ENCODE assay signal across 11 cellular contexts in the genomic region with DNA sequence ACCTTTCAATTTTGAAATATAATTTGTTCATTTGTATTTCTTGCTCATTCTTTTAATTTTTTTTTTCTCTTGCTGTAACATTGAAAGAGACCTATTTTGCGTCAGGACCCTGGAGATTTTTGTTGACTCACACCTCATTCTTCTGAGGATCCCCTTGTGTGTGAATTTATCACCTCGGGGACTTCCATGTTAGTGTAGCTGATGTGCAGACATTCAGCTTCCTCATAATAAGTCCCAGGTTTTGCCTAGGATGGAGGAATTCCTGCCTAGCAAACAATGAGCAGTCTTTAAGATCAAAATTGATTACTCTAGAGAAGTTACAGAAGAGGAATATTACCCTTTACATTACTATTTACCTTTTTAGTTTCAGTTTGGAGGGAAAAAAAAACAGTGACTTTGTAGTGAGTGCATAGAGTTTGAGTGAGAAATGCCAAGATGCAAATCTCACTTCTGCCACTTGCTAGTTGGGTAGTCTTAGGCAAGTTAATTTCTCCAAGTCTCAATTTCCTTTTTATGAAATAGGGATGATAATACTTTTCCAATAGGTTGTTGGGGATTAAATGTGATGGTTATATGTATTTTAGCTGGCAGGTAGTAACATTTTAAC. TPM values are rescaled to one million over a fixed set of nuclear protein-coding genes. Genes with fewer than 3 reads are reported as not detected.
DNase-seq lines count a peak whose midpoint lies in the region; ATAC-seq and TF ChIP-seq lines count a peak whose summit lies in the region.
"Had no signal": no experiment of that assay in that cellular context is flagged by ENCODE, and none has a peak within 500 bp of the region (broad histone marks: within the 10 kb centered on the region; RNA-seq: fewer than 3 reads in every experiment).

No MANE protein-coding gene starts in this region.

- POLR2A ChIA-PET in HCT116 (lab: Charles Lee) (interaction anchor here (2.8 kb wide), 1 partner anchor 13 kb away, joined by 15 read pairs; a partner anchor contains a TSS), PC-3 (lab: Charles Lee; ENCODE audit: unreplicated experiment) (no interaction called here), SK-N-SH (lab: Yijun Ruan, JAX) (interaction anchor here (1.2 kb wide), 1 partner anchor 14 kb away, joined by 4 read pairs; a partner anchor contains a TSS)

- H2AFZ ChIP-seq in HCT116 (ENCODE audit: low read depth, low read length, poor library complexity, severe bottlenecking) (no peak overlapping the region), PC-3 (ENCODE audit: low read length) (no peak overlapping the region), SK-N-SH (ENCODE audit: low read depth) (no peak overlapping the region)
- H2AFZ ChIP-seq: GM23338 had no signal

- TF ChIP-seq POLR2A in HCT116 (IDR thresholded peaks at IDR 0.05; ENCODE audit: borderline replicate concordance, extremely low read depth, insufficient read depth, insufficient read length): no peak

- ATAC-seq in HCT116 (no peak), PC-3 (no peak)
- ATAC-seq: GM23338 had no signal

- no peaks in the 10 kb centered on the region for H3K9me3 Mint-ChIP-seq in T-helper 1 cell treated with Interleukin-12 subunit alpha and Interleukin-12 subunit beta and Interleukin-4 antibody, amounts not matched to agents 30 μg/mL and 1 μg/mL, for 36 hours
- H3K9me3 Mint-ChIP-seq: GM23338 had no signal

- H3K79me2 ChIP-seq in HCT116 (ENCODE audit: insufficient read depth, low read length) (peaks cover 99% of the 10 kb centered on the region), PC-3 (ENCODE audit: low read length) (peaks cover 97% of the 10 kb centered on the region), SK-N-SH (ENCODE audit: insufficient read depth) (no peaks in the 10 kb centered on the region)

- peaks cover 41% of the 10 kb centered on the region for H3K4me1 Mint-ChIP-seq in T-helper 1 cell treated with Interleukin-12 subunit alpha and Interleukin-12 subunit beta and Interleukin-4 antibody, amounts not matched to agents 30 μg/mL and 1 μg/mL, for 36 hours (ENCODE audit: low read depth)

- no peak for TF ChIP-seq RAD21 in HCT116 (IDR thresholded peaks at IDR 0.05; ENCODE audit: low read depth)
- no peak for TF ChIP-seq RAD21 in SK-N-SH (IDR thresholded peaks at IDR 0.05; ENCODE audit: low read length)

- intact Hi-C loops in HCT116 (cut with micrococcal nuclease) (no loop called here), PC-3 (cut with micrococcal nuclease) (no loop called here)

- CTCF ChIA-PET in HCT116 (lab: Charles Lee) (no interaction called here), PC-3 (lab: Charles Lee) (no interaction called here), SK-N-SH (lab: Yijun Ruan, JAX) (interaction anchor here (2.0 to 5.3 kb wide), 4 partner anchors 11 to 301 kb away, joined by 6 to 28 read pairs (median 17); a partner anchor contains a TSS)

- H3K27ac ChIP-seq in HCT116 (ENCODE audit: low read depth, low read length): no peak overlapping the region
- no peak overlapping the region for H3K27ac ChIP-seq in PC-3 (ENCODE audit: low read length)
- peak overlapping the region; percentile 81 for H3K27ac ChIP-seq in rectal smooth muscle tissue (ENCODE audit: low read depth, low read length)
- H3K27ac ChIP-seq in SK-N-SH (ENCODE audit: low read depth in 2 of 2, low read length in 1 of 2): peak overlapping the region in 1 of 2 experiments; percentile 39; a peak in 1 of 4 replicates
- H3K27ac ChIP-seq: 22Rv1 had no signal

- no peaks in the 10 kb centered on the region for H3K36me3 Mint-ChIP-seq in T-helper 1 cell treated with Interleukin-12 subunit alpha and Interleukin-12 subunit beta and Interleukin-4 antibody, amounts not matched to agents 30 μg/mL and 1 μg/mL, for 36 hours (ENCODE audit: low read depth)

- H3K9me3 ChIP-seq in HCT116 (ENCODE audit: control insufficient read depth in 1 of 2, insufficient read depth in 1 of 2, low read depth in 1 of 2, low read length in 2 of 2): no peaks in the 10 kb centered on the region
- no peaks in the 10 kb centered on the region for H3K9me3 ChIP-seq in PC-3 (ENCODE audit: low read length)
- H3K9me3 ChIP-seq in SK-N-SH: no peaks in the 10 kb centered on the region

- H3K36me3 ChIP-seq in HCT116 (ENCODE audit: control insufficient read depth in 1 of 2, insufficient read depth in 2 of 2, low read length in 2 of 2) (no peaks in the 10 kb centered on the region), PC-3 (ENCODE audit: low read depth, low read length) (peaks cover 9% of the 10 kb centered on the region; the same call in 1 of the 2 replicates), rectal smooth muscle tissue (ENCODE audit: control insufficient read depth, insufficient read depth, low read length) (no peaks in the 10 kb centered on the region), SK-N-SH (replicated peaks in 1 of 2; ENCODE audit: control insufficient read depth in 1 of 2, insufficient read depth in 2 of 2, low read length in 1 of 2) (no peaks in the 10 kb centered on the region)

- H3K4me2 ChIP-seq in HCT116 (ENCODE audit: low read length) (0 out of 2 replicates have a peak overlapping the region, but pooled peaks have one; percentile 6), PC-3 (ENCODE audit: low read length) (0 out of 2 replicates have a peak overlapping the region, but pooled peaks have one; percentile 1), SK-N-SH (no peak overlapping the region)
- H3K4me2 ChIP-seq: GM23338 had no signal

- H3F3A ChIP-seq in PC-3 (ENCODE audit: low read length, unreplicated experiment): peaks cover 16% of the 10 kb centered on the region
- peaks cover 16% of the 10 kb centered on the region for H3F3A ChIP-seq in SK-N-SH (replicated peaks; ENCODE audit: insufficient read depth)

- TF ChIP-seq EP300 in SK-N-SH (IDR thresholded peaks at IDR 0.05; ENCODE audit: borderline replicate concordance in 1 of 2, low read depth in 1 of 2, low read length in 1 of 2): no peak

- H3K4me3 Mint-ChIP-seq in T-helper 1 cell treated with Interleukin-12 subunit alpha and Interleukin-12 subunit beta and Interleukin-4 antibody, amounts not matched to agents 30 μg/mL and 1 μg/mL, for 36 hours: peak overlapping the region; percentile 52
- H3K4me3 Mint-ChIP-seq: GM23338 had no signal

- H3K9ac ChIP-seq in HCT116 (ENCODE audit: low read length) (no peak overlapping the region), PC-3 (ENCODE audit: low read length) (no peak overlapping the region), rectal smooth muscle tissue (ENCODE audit: low read length) (no peak overlapping the region), SK-N-SH (no peak overlapping the region)

- 61% methylated on average over 2 of the region's 2 CpGs for WGBS in SK-N-SH (ENCODE audit: low lambda C conversion rate)

- H3K4me1 ChIP-seq in HCT116 (ENCODE audit: control insufficient read depth in 1 of 2, insufficient read depth in 2 of 2, low read length in 2 of 2): peaks cover 45 to 68% of the 10 kb centered on the region in 2 experiments
- H3K4me1 ChIP-seq in PC-3 (ENCODE audit: insufficient read depth, low read length): peaks cover 49% of the 10 kb centered on the region
- peaks cover 38% of the 10 kb centered on the region for H3K4me1 ChIP-seq in rectal smooth muscle tissue (ENCODE audit: control insufficient read depth, insufficient read depth, low read length)
- peaks cover 26 to 63% of the 10 kb centered on the region in 2 experiments; a peak in 3 of 4 replicates for H3K4me1 ChIP-seq in SK-N-SH (ENCODE audit: control insufficient read depth in 1 of 2, insufficient read depth in 2 of 2, low read depth in 1 of 2, low read length in 1 of 2)

- no peaks in the 10 kb centered on the region for H3K9me2 ChIP-seq in HCT116 (ENCODE audit: insufficient read depth)
- no peaks in the 10 kb centered on the region for H3K9me2 ChIP-seq in PC-3 (replicated peaks; ENCODE audit: low read length)
- H3K9me2 ChIP-seq in SK-N-SH: no peaks in the 10 kb centered on the region

- no peak for TF ChIP-seq CTCF in HCT116 (IDR thresholded peaks at IDR 0.05 in 2 of 3, conservative IDR thresholded peaks at IDR 0.05 in 1 of 3; ENCODE audit: borderline replicate concordance in 1 of 3, insufficient read depth in 1 of 3, low read depth in 2 of 3, low read length in 2 of 3)
- TF ChIP-seq CTCF in PC-3 (conservative IDR thresholded peaks at IDR 0.05; ENCODE audit: low read depth, low read length): no peak
- TF ChIP-seq CTCF in SK-N-SH (IDR thresholded peaks at IDR 0.05): no peak

- H3K4me3 ChIP-seq in HCT116 (replicated peaks in 1 of 2; ENCODE audit: low read depth in 1 of 2, low read length in 2 of 2) (no peak overlapping the region), PC-3 (ENCODE audit: low read length) (no peak overlapping the region), rectal smooth muscle tissue (ENCODE audit: low read length) (no peak overlapping the region), SK-N-SH (ENCODE audit: low read depth in 2 of 2, low read length in 1 of 2) (no peak overlapping the region)
- H3K4me3 ChIP-seq: GM23338 had no signal

- H4K20me1 ChIP-seq in HCT116 (ENCODE audit: insufficient read depth) (peaks cover 20% of the 10 kb centered on the region; the same call in 1 of the 2 replicates), PC-3 (ENCODE audit: low read length) (peaks cover 71% of the 10 kb centered on the region), SK-N-SH (ENCODE audit: insufficient read depth) (no peaks in the 10 kb centered on the region)

- no TSS peak for BruUV-seq in HCT116 (replicated peaks; lab: Mats Ljungman, UMichigan)
- BruUV-seq in PC-3 (replicated peaks; lab: Mats Ljungman, UMichigan): no TSS peak

- DNase-seq in T-helper 1 cell (no peak), HCT116 (ENCODE audit: low read depth, low spot score) (no peak), PC-3 (no peak), SK-N-SH (no peak), T1000 (lab: John Stamatoyannopoulos, UW) (no peak), NCI-H2227 (lab: John Stamatoyannopoulos, UW; ENCODE audit: unreplicated experiment) (no peak)
- DNase-seq: NCI-H1436 had no signal

- H3K27ac Mint-ChIP-seq in T-helper 1 cell treated with Interleukin-12 subunit alpha and Interleukin-12 subunit beta and Interleukin-4 antibody, amounts not matched to agents 30 μg/mL and 1 μg/mL, for 36 hours: peak overlapping the region; percentile 67
- H3K27ac Mint-ChIP-seq: GM23338 had no signal

- RAD21 ChIA-PET in HCT116 (lab: Charles Lee; ENCODE audit: low non-redundant PET in 1 of 2, low total read pairs in 2 of 2, uncharacterized antibody in 2 of 2, unreplicated experiment in 2 of 2): no interaction called here

- H3K27me3 ChIP-seq in HCT116 (ENCODE audit: insufficient read depth, low read length): no peaks in the 10 kb centered on the region
- no peaks in the 10 kb centered on the region for H3K27me3 ChIP-seq in PC-3 (ENCODE audit: low read length)
- H3K27me3 ChIP-seq in rectal smooth muscle tissue (ENCODE audit: control insufficient read depth, insufficient read depth, low read length): no peaks in the 10 kb centered on the region
- H3K27me3 ChIP-seq in SK-N-SH (ENCODE audit: insufficient read depth): peaks cover 10% of the 10 kb centered on the region; the same call in 1 of the 2 replicates

- H3K27me3 Mint-ChIP-seq in T-helper 1 cell treated with Interleukin-12 subunit alpha and Interleukin-12 subunit beta and Interleukin-4 antibody, amounts not matched to agents 30 μg/mL and 1 μg/mL, for 36 hours (ENCODE audit: low read depth): no peaks in the 10 kb centered on the region

RNA-seq across cellular contexts. Expression of a gene that starts 14.3 kb away (rescaled TPM):
- total RNA-seq in HCT116 (2021; ENCODE audit: unreplicated experiment) (129 TPM), PC-3 (2014; rRNA removed) (120 and 128 TPM in 2 replicates)
- polyA plus RNA-seq in HCT116 (2012): 122 and 129 TPM in 2 replicates
- polyA plus RNA-seq in SK-N-SH (2012; rRNA removed): 9.5 and 15.6 TPM in 2 replicates
- polyA plus RNA-seq in SK-N-SH (2012; cell fraction: cytosol; rRNA removed): 12.5 and 13.4 TPM in 2 replicates
- 16.9 and 22.4 TPM in 2 replicates for polyA plus RNA-seq in SK-N-SH (2012; cell fraction: nucleus; rRNA removed)
